13 cellular contexts compared by ENCODE assay signal in genomic region chr6:123598011-123598410, GRCh38. TPM values are rescaled to one million over a fixed set of nuclear protein-coding genes. Genes with fewer than 3 reads are reported as not detected.
A peak's percentile ranks its signal among the peaks of the same experiment; 100 is the strongest.
DNase-seq lines count a peak whose midpoint lies in the region; ATAC-seq and TF ChIP-seq lines count a peak whose summit lies in the region.
"Had no signal": no experiment of that assay in that cellular context is flagged by ENCODE, and none has a peak within 500 bp of the region (broad histone marks: within the 10 kb centered on the region; RNA-seq: fewer than 3 reads in every experiment).

No MANE protein-coding gene starts in this region.

- POLR2A ChIA-PET in PC-3 (lab: Charles Lee; ENCODE audit: unreplicated experiment): no interaction called here

- no peaks in the 10 kb centered on the region for H3F3A ChIP-seq in PC-3 (ENCODE audit: low read length, unreplicated experiment)

- H3K79me2 ChIP-seq in PC-3 (ENCODE audit: low read length): no peaks in the 10 kb centered on the region

- H3K4me3 ChIP-seq in PC-3 (ENCODE audit: low read length) (no peak overlapping the region), MG63 (no peak overlapping the region)

- H3K4me1 Mint-ChIP-seq in activated T-helper 17 cell treated with anti-CD3 and anti-CD28 coated beads, Interleukin-2, amount 50 U/mL, for 72 hours: no peaks in the 10 kb centered on the region
- H3K4me1 Mint-ChIP-seq: activated naive CD8-positive, alpha-beta T cell treated with anti-CD3 and anti-CD28 coated beads, Interleukin-2, amount 10 ng/mL, durations not matched to agents 7 days and 5 days; naive B cell had no signal

- no peaks in the 10 kb centered on the region for H3K9me3 Mint-ChIP-seq in activated T-helper 17 cell treated with anti-CD3 and anti-CD28 coated beads, Interleukin-2, amount 50 U/mL, for 72 hours
- H3K9me3 Mint-ChIP-seq: activated naive CD8-positive, alpha-beta T cell treated with anti-CD3 and anti-CD28 coated beads, Interleukin-2, amount 10 ng/mL, durations not matched to agents 7 days and 5 days had no signal

- no peak overlapping the region for H3K27ac ChIP-seq in PC-3 (ENCODE audit: low read length)

- H3K36me3 Mint-ChIP-seq in activated T-helper 17 cell treated with anti-CD3 and anti-CD28 coated beads, Interleukin-2, amount 50 U/mL, for 72 hours (ENCODE audit: low read depth): no peaks in the 10 kb centered on the region
- H3K36me3 Mint-ChIP-seq: activated naive CD8-positive, alpha-beta T cell treated with anti-CD3 and anti-CD28 coated beads, Interleukin-2, amount 10 ng/mL, durations not matched to agents 7 days and 5 days; naive B cell had no signal

- ATAC-seq in GM18517 (IDR thresholded peaks at IDR 0.05; ENCODE audit: unreplicated experiment): peak; percentile 81
- peak; percentile 66 for ATAC-seq in GM21367 (IDR thresholded peaks at IDR 0.05; ENCODE audit: unreplicated experiment)
- ATAC-seq in HG02870 (IDR thresholded peaks at IDR 0.05; ENCODE audit: unreplicated experiment): peak; percentile 95
- peak; percentile 60 for ATAC-seq in HG03520 (IDR thresholded peaks at IDR 0.05; ENCODE audit: unreplicated experiment)
- no peak for ATAC-seq in PC-3
- no peak for ATAC-seq in activated T-helper 17 cell treated with anti-CD3 and anti-CD28 coated beads, Interleukin-2, amount 50 U/mL, for 72 hours (replicated peaks)

- H3K36me3 ChIP-seq in PC-3 (ENCODE audit: low read depth, low read length): no peaks in the 10 kb centered on the region
- H3K36me3 ChIP-seq in MG63: no peaks in the 10 kb centered on the region

- intact Hi-C loops in PC-3 (cut with micrococcal nuclease): no loop called here

- DNase-seq in PC-3 (no peak), MG63 (no peak), SW480 (ENCODE audit: low spot score) (no peak)
- DNase-seq: activated CD4-positive, CD25-positive, alpha-beta regulatory T cell treated with anti-CD3 and anti-CD28 coated beads, Interleukin-2, amount 50 U/mL, for 72 hours; activated naive CD8-positive, alpha-beta T cell treated with anti-CD3 and anti-CD28 coated beads, Interleukin-2, amount 10 ng/mL, durations not matched to agents 7 days and 5 days; effector CD8-positive, alpha-beta T cell; naive B cell; T-helper 2 cell had no signal

- H3K27me3 Mint-ChIP-seq in activated T-helper 17 cell treated with anti-CD3 and anti-CD28 coated beads, Interleukin-2, amount 50 U/mL, for 72 hours: no peaks in the 10 kb centered on the region
- H3K27me3 Mint-ChIP-seq: activated naive CD8-positive, alpha-beta T cell treated with anti-CD3 and anti-CD28 coated beads, Interleukin-2, amount 10 ng/mL, durations not matched to agents 7 days and 5 days; naive B cell had no signal

- no peak overlapping the region for H3K4me2 ChIP-seq in PC-3 (ENCODE audit: low read length)

- BruUV-seq in PC-3 (replicated peaks; lab: Mats Ljungman, UMichigan): no TSS peak

- H3K27me3 ChIP-seq in PC-3 (ENCODE audit: low read length) (no peaks in the 10 kb centered on the region), MG63 (no peaks in the 10 kb centered on the region)

- no peak overlapping the region for H3K4me3 Mint-ChIP-seq in activated T-helper 17 cell treated with anti-CD3 and anti-CD28 coated beads, Interleukin-2, amount 50 U/mL, for 72 hours
- H3K4me3 Mint-ChIP-seq: activated naive CD8-positive, alpha-beta T cell treated with anti-CD3 and anti-CD28 coated beads, Interleukin-2, amount 10 ng/mL, durations not matched to agents 7 days and 5 days; naive B cell had no signal

- TF ChIP-seq CTCF in PC-3 (conservative IDR thresholded peaks at IDR 0.05; ENCODE audit: low read depth, low read length): no peak

- H3K9me2 ChIP-seq in PC-3 (replicated peaks; ENCODE audit: low read length): no peaks in the 10 kb centered on the region

- no peaks in the 10 kb centered on the region for H3K9me3 ChIP-seq in PC-3 (ENCODE audit: low read length)
- no peaks in the 10 kb centered on the region for H3K9me3 ChIP-seq in MG63

- no peaks in the 10 kb centered on the region for H3K4me1 ChIP-seq in PC-3 (ENCODE audit: insufficient read depth, low read length)

- no peaks in the 10 kb centered on the region for H4K20me1 ChIP-seq in PC-3 (ENCODE audit: low read length)

- H3K9ac ChIP-seq in PC-3 (ENCODE audit: low read length): no peak overlapping the region

- no peak overlapping the region for H3K27ac Mint-ChIP-seq in activated T-helper 17 cell treated with anti-CD3 and anti-CD28 coated beads, Interleukin-2, amount 50 U/mL, for 72 hours
- H3K27ac Mint-ChIP-seq: activated naive CD8-positive, alpha-beta T cell treated with anti-CD3 and anti-CD28 coated beads, Interleukin-2, amount 10 ng/mL, durations not matched to agents 7 days and 5 days; naive B cell had no signal

- H2AFZ ChIP-seq in PC-3 (ENCODE audit: low read length): no peak overlapping the region

- CTCF ChIA-PET in PC-3 (lab: Charles Lee): no interaction called here

RNA-seq across cellular contexts. Expression of gene TRDN, which starts 38.7 kb away (rescaled TPM):
- not detected in 2 replicates for total RNA-seq in PC-3 (2014; rRNA removed)
- total RNA-seq in MG63 (2014; rRNA removed; shearing (Covaris generic); ENCODE audit: low replicate concordance): not detected in 2 replicates
- total RNA-seq in activated T-helper 17 cell treated with anti-CD3 and anti-CD28 coated beads, Interleukin-2, amount 50 U/mL, for 72 hours: not detected
- total RNA-seq: activated naive CD8-positive, alpha-beta T cell treated with anti-CD3 and anti-CD28 coated beads, Interleukin-2, amount 10 ng/mL, durations not matched to agents 7 days and 5 days had no signal

Comparison
In these comparisons a context has a peak if more than half of its experiments do, and no peak if none do; other contexts are left out.
1. ATAC-seq: peak in GM18517 (single experiment), GM21367 (single experiment), HG02870 (single experiment) and HG03520 (single experiment); none in PC-3 (single experiment) and activated T-helper 17 cell treated with anti-CD3 and anti-CD28 coated beads, Interleukin-2, amount 50 U/mL, for 72 hours (single experiment).